16 cellular contexts compared by ENCODE assay signal in genomic region chr12:49632986-49633702, GRCh38. TPM values are rescaled to one million over a fixed set of nuclear protein-coding genes. Genes with fewer than 3 reads are reported as not detected.
"Had no signal": no experiment of that assay in that cellular context is flagged by ENCODE, and none has a peak within 500 bp of the region (broad histone marks: within the 10 kb centered on the region; RNA-seq: fewer than 3 reads in every experiment).

No MANE protein-coding gene starts in this region.

- H3K27ac Mint-ChIP-seq: nephron progenitor cell had no signal

- DNase-seq: effector CD4-positive, alpha-beta T cell; hippocampal formation; kidney glomerular epithelial cell; mammary epithelial cell; naive thymus-derived CD4-positive, alpha-beta T cell; nephron progenitor cell; stimulated activated CD4-positive, alpha-beta T cell treated with anti-CD3 and anti-CD28 coated beads, Interleukin-2, amount 100 ng/mL, for 48 hours; thyroid gland; upper lobe of right lung had no signal

- H3K9me3 ChIP-seq: heart left ventricle, neutrophil, right atrium auricular region, thyroid gland, upper lobe of right lung, vagina had no signal

- H3K27me3 Mint-ChIP-seq: naive thymus-derived CD4-positive, alpha-beta T cell had no signal

- H3K27me3 ChIP-seq: heart left ventricle, neutrophil, right atrium auricular region, thyroid gland, upper lobe of right lung, vagina had no signal

- H3K36me3 ChIP-seq: neutrophil, upper lobe of right lung had no signal

- H3K4me3 Mint-ChIP-seq: naive thymus-derived CD4-positive, alpha-beta T cell; nephron progenitor cell had no signal

- H3K9me3 Mint-ChIP-seq: nephron progenitor cell had no signal

- H3K27ac ChIP-seq: coronary artery, heart left ventricle, neutrophil, right atrium auricular region, thyroid gland, upper lobe of right lung, vagina had no signal

- H3K4me3 ChIP-seq: coronary artery, heart left ventricle, right atrium auricular region, smooth muscle cell, thyroid gland, upper lobe of right lung, vagina had no signal

- ATAC-seq: esophagus mucosa; heart left ventricle; naive thymus-derived CD4-positive, alpha-beta T cell; upper lobe of right lung had no signal

RNA-seq across cellular contexts. Expression of gene FAM186B, which starts 27.7 kb away (rescaled TPM):
- total RNA-seq: vagina had no signal
